In genomic region chr5:96725257-96725656, GRCh38 we compare ENCODE assay signal across 31 cellular contexts.
"Had no signal": no experiment of that assay in that cellular context is flagged by ENCODE, and none has a peak within 500 bp of the region (broad histone marks: within the 10 kb centered on the region; RNA-seq: fewer than 3 reads in every experiment).

No MANE protein-coding gene starts in this region.

- H3K36me3 ChIP-seq: SJCRH30 had no signal

- H3K9me3 ChIP-seq: MG63, SJCRH30 had no signal

- DNase-seq: activated CD4-positive, alpha-beta memory T cell treated with anti-CD3 and anti-CD28 coated beads, Interleukin-2, amount 10 ng/mL, durations not matched to agents 7 days and 5 days; activated CD4-positive, alpha-beta T cell treated with anti-CD3 and anti-CD28 coated beads for 1 hour; activated CD4-positive, alpha-beta T cell treated with anti-CD3 and anti-CD28 coated beads for 48 hours; activated CD4-positive, CD25-positive, alpha-beta regulatory T cell; activated CD8-positive, alpha-beta memory T cell treated with anti-CD3 and anti-CD28 coated beads for 24 hours; activated CD8-positive, alpha-beta memory T cell treated with anti-CD3 and anti-CD28 coated beads, Interleukin-2, amount 10 ng/mL, durations not matched to agents 7 days and 5 days; activated CD8-positive, alpha-beta memory T cell treated with anti-CD3 and anti-CD28 coated beads, Interleukin-2, amount 50 U/mL, for 48 hours; activated effector memory CD4-positive, alpha-beta T cell treated with Interleukin-2 at 50 U/mL for 16 hours; activated naive CD4-positive, alpha-beta T cell treated with anti-CD3 and anti-CD28 coated beads, Interleukin-2, amount 10 ng/mL, durations not matched to agents 7 days and 5 days; activated naive CD8-positive, alpha-beta T cell treated with anti-CD3 and anti-CD28 coated beads, Interleukin-2, amount 50 U/mL, for 24 hours; activated T-cell treated with anti-CD3 and anti-CD28 coated beads, Interleukin-2, amount 50 U/mL, for 48 hours; anterior cingulate cortex; central memory CD4-positive, alpha-beta T cell; Karpas-422; KBM-7; MG63; NCI-H1092; NCI-H1436 treated with DMSO at 0.1 percent for 48 hours; NCI-H1694 treated with DMSO at 0.1 percent for 48 hours; NCI-H2029; NCI-H345; NCI-H524 treated with DMSO at 0.1 percent for 48 hours; NK-92 treated with Interleukin-12 subunit alpha and Interleukin-12 subunit beta, amount 100 ng/mL, for 24 hours; PC-9; SHP77; SJCRH30; T1000; WERI-Rb-1 had no signal

- H3K4me2 ChIP-seq: PC-9 had no signal

- H3K27me3 Mint-ChIP-seq: activated CD4-positive, alpha-beta memory T cell treated with anti-CD3 and anti-CD28 coated beads, Interleukin-2, amount 10 ng/mL, durations not matched to agents 7 days and 5 days; activated CD8-positive, alpha-beta memory T cell treated with anti-CD3 and anti-CD28 coated beads, Interleukin-2, amount 10 ng/mL, durations not matched to agents 7 days and 5 days; activated naive CD4-positive, alpha-beta T cell treated with anti-CD3 and anti-CD28 coated beads, Interleukin-2, amount 10 ng/mL, durations not matched to agents 7 days and 5 days; activated naive CD8-positive, alpha-beta T cell; activated naive CD8-positive, alpha-beta T cell treated with anti-CD3 and anti-CD28 coated beads, Interleukin-2, amount 50 U/mL, for 24 hours; brain had no signal

- H3K36me3 Mint-ChIP-seq: brain had no signal

- ATAC-seq: activated CD8-positive, alpha-beta memory T cell treated with anti-CD3 and anti-CD28 coated beads, Interleukin-2, amount 10 ng/mL, durations not matched to agents 7 days and 5 days; activated naive CD8-positive, alpha-beta T cell treated with anti-CD3 and anti-CD28 coated beads, Interleukin-2, amount 50 U/mL, for 24 hours had no signal

- H3K4me3 ChIP-seq: MG63, PC-9, SJCRH30, SK-N-MC had no signal

- H3K4me3 Mint-ChIP-seq: activated CD4-positive, alpha-beta memory T cell treated with anti-CD3 and anti-CD28 coated beads, Interleukin-2, amount 10 ng/mL, durations not matched to agents 7 days and 5 days; activated CD8-positive, alpha-beta memory T cell treated with anti-CD3 and anti-CD28 coated beads, Interleukin-2, amount 10 ng/mL, durations not matched to agents 7 days and 5 days; activated naive CD4-positive, alpha-beta T cell treated with anti-CD3 and anti-CD28 coated beads, Interleukin-2, amount 10 ng/mL, durations not matched to agents 7 days and 5 days; activated naive CD8-positive, alpha-beta T cell; activated naive CD8-positive, alpha-beta T cell treated with anti-CD3 and anti-CD28 coated beads, Interleukin-2, amount 50 U/mL, for 24 hours; brain had no signal

- H3K27me3 ChIP-seq: MG63, SJCRH30 had no signal

- H3K27ac ChIP-seq: PC-9, SJCRH30, SK-N-MC, WERI-Rb-1 had no signal

- H3K27ac Mint-ChIP-seq: activated CD4-positive, alpha-beta memory T cell treated with anti-CD3 and anti-CD28 coated beads, Interleukin-2, amount 10 ng/mL, durations not matched to agents 7 days and 5 days; activated CD8-positive, alpha-beta memory T cell treated with anti-CD3 and anti-CD28 coated beads, Interleukin-2, amount 10 ng/mL, durations not matched to agents 7 days and 5 days; activated naive CD4-positive, alpha-beta T cell treated with anti-CD3 and anti-CD28 coated beads, Interleukin-2, amount 10 ng/mL, durations not matched to agents 7 days and 5 days; activated naive CD8-positive, alpha-beta T cell; activated naive CD8-positive, alpha-beta T cell treated with anti-CD3 and anti-CD28 coated beads, Interleukin-2, amount 50 U/mL, for 24 hours; brain had no signal

- H3K9me3 Mint-ChIP-seq: activated CD4-positive, alpha-beta memory T cell treated with anti-CD3 and anti-CD28 coated beads, Interleukin-2, amount 10 ng/mL, durations not matched to agents 7 days and 5 days; activated naive CD4-positive, alpha-beta T cell treated with anti-CD3 and anti-CD28 coated beads, Interleukin-2, amount 10 ng/mL, durations not matched to agents 7 days and 5 days; activated naive CD8-positive, alpha-beta T cell treated with anti-CD3 and anti-CD28 coated beads, Interleukin-2, amount 50 U/mL, for 24 hours; brain had no signal

- H3K4me1 ChIP-seq: SJCRH30 had no signal
